In genomic region chr19:8065489-8066261, GRCh38 we compare ENCODE assay signal across 14 cellular contexts. TPM values are rescaled to one million over a fixed set of nuclear protein-coding genes. Genes with fewer than 3 reads are reported as not detected.
"Had no signal": no experiment of that assay in that cellular context is flagged by ENCODE, and none has a peak within 500 bp of the region (broad histone marks: within the 10 kb centered on the region; RNA-seq: fewer than 3 reads in every experiment).

No MANE protein-coding gene starts in this region.

- H3K36me3 ChIP-seq: colonic mucosa, left lung, ovary, thyroid gland had no signal

- DNase-seq: activated CD4-positive, alpha-beta T cell treated with anti-CD3 and anti-CD28 coated beads, Interleukin-2, amount 50 U/mL, for 1 hour; activated gamma-delta T cell treated with Interleukin-2 at 50 U/mL for 16 hours; activated T-cell treated with anti-CD3 and anti-CD28 coated beads, Interleukin-2, amount 50 U/mL, for 48 hours; caudate nucleus; colonic mucosa; effector CD4-positive, alpha-beta T cell; foreskin melanocyte; mesendoderm; ovary; stimulated activated CD4-positive, alpha-beta T cell treated with anti-CD3 and anti-CD28 coated beads, Interleukin-4, amount 100 ng/mL, for 24 hours; thyroid gland had no signal

- H3K27ac Mint-ChIP-seq: WTC11 had no signal

- H3K4me1 Mint-ChIP-seq: WTC11 had no signal

- H3K4me1 ChIP-seq: colonic mucosa, left lung, thyroid gland had no signal

- H3K4me3 ChIP-seq: colonic mucosa, left lung, ovary, thyroid gland had no signal

- H3K4me3 Mint-ChIP-seq: WTC11 had no signal

- ATAC-seq: left lung, WTC11 had no signal

- H3K27ac ChIP-seq: colonic mucosa, left lung, ovary, thyroid gland had no signal

- H3K27me3 ChIP-seq: colonic mucosa, left lung, ovary, thyroid gland had no signal

- H3K9me3 ChIP-seq: colonic mucosa, thyroid gland had no signal

RNA-seq across cellular contexts. Expression of gene CCL25, which starts 13.1 kb away (rescaled TPM):
- total RNA-seq: colonic mucosa, endothelial cell of umbilical vein, left lung, ovary, thyroid gland, WTC11 had no signal
